ENCODE assay signal across 8 cellular contexts in genomic region chr22:37896181-37896592, GRCh38. TPM values are rescaled to one million over a fixed set of nuclear protein-coding genes. Genes with fewer than 3 reads are reported as not detected.
DNase-seq lines count a peak whose midpoint lies in the region; ATAC-seq, FAIRE-seq and TF ChIP-seq lines count a peak whose summit lies in the region.

No MANE protein-coding gene starts in this region.

- H3K4me1 Mint-ChIP-seq in activated CD8-positive, alpha-beta memory T cell treated with anti-CD3 and anti-CD28 coated beads, Interleukin-2, amount 10 ng/mL, durations not matched to agents 7 days and 5 days, result peaks cover 28% of the 10 kb centered on the region
- peaks cover 23% of the 10 kb centered on the region for H3K4me1 Mint-ChIP-seq in activated naive CD4-positive, alpha-beta T cell treated with anti-CD3 and anti-CD28 coated beads for 36 hours (ENCODE audit: low read depth)

- intact Hi-C loops in activated naive CD4-positive, alpha-beta T cell treated with anti-CD3 and anti-CD28 coated beads for 36 hours (cut with micrococcal nuclease), result loop anchor here (1.0 to 2.0 kb wide), 3 partner anchors 9 to 57 kb away; partner anchors contain the start of genes ANKRD54, C22orf23 and POLR2F

- CTCF ChIA-PET in activated CD8-positive, alpha-beta memory T cell treated with anti-CD3 and anti-CD28 coated beads, Interleukin-2, amount 10 ng/mL, durations not matched to agents 7 days and 5 days (lab: Charles Lee), result interaction anchor here (0.6 to 3.1 kb wide), 10 partner anchors 9 to 329 kb away, joined by 3 to 20 read pairs (median 6); partner anchors contain the start of genes ANKRD54 and MICALL1
- CTCF ChIA-PET in activated naive CD4-positive, alpha-beta T cell treated with anti-CD3 and anti-CD28 coated beads for 36 hours (lab: Charles Lee), result interaction anchor here (0.6 to 3.5 kb wide), 7 partner anchors 10 to 291 kb away, joined by 3 to 13 read pairs (median 4); partner anchors contain the start of gene MICALL1

- peaks cover 2% of the 10 kb centered on the region for H3K36me3 Mint-ChIP-seq in activated CD8-positive, alpha-beta memory T cell treated with anti-CD3 and anti-CD28 coated beads, Interleukin-2, amount 10 ng/mL, durations not matched to agents 7 days and 5 days
- H3K36me3 Mint-ChIP-seq in activated naive CD4-positive, alpha-beta T cell treated with anti-CD3 and anti-CD28 coated beads for 36 hours (ENCODE audit: low read depth), result peaks cover 5% of the 10 kb centered on the region

- no peaks in the 10 kb centered on the region for H3K27me3 ChIP-seq in liver (ENCODE audit: control insufficient read depth in 4 of 4, insufficient read depth in 4 of 4, low read length in 3 of 4)

- peak; percentile 99 for ATAC-seq in activated CD8-positive, alpha-beta memory T cell treated with anti-CD3 and anti-CD28 coated beads, Interleukin-2, amount 10 ng/mL, durations not matched to agents 7 days and 5 days
- ATAC-seq in HG02623 (IDR thresholded peaks at IDR 0.05; ENCODE audit: unreplicated experiment) (no peak), GM18867 (IDR thresholded peaks at IDR 0.05; ENCODE audit: unreplicated experiment) (no peak)

- H3K27ac ChIP-seq in liver (ENCODE audit: low read depth in 1 of 2, low read length in 2 of 2), result peak overlapping the region; percentile 75 to 78

- no peak overlapping the region for H3K4me3 ChIP-seq in Jurkat, Clone E6-1 (ENCODE audit: low read length)
- no peak overlapping the region for H3K4me3 ChIP-seq in liver (ENCODE audit: low read depth in 1 of 3, low read length in 3 of 3)

- H3K9me3 Mint-ChIP-seq in activated CD8-positive, alpha-beta memory T cell treated with anti-CD3 and anti-CD28 coated beads, Interleukin-2, amount 10 ng/mL, durations not matched to agents 7 days and 5 days (ENCODE audit: low read depth), result no peaks in the 10 kb centered on the region
- H3K9me3 Mint-ChIP-seq in activated naive CD4-positive, alpha-beta T cell treated with anti-CD3 and anti-CD28 coated beads for 36 hours, result no peaks in the 10 kb centered on the region

- H3K27ac Mint-ChIP-seq in activated CD8-positive, alpha-beta memory T cell treated with anti-CD3 and anti-CD28 coated beads, Interleukin-2, amount 10 ng/mL, durations not matched to agents 7 days and 5 days, result peak overlapping the region; percentile 95
- H3K27ac Mint-ChIP-seq in activated naive CD4-positive, alpha-beta T cell treated with anti-CD3 and anti-CD28 coated beads for 36 hours, result peak overlapping the region; percentile 88

- TF ChIP-seq RAD21 in liver (IDR thresholded peaks at IDR 0.05), result no peak

- peak overlapping the region; percentile 43 for H3K4me3 Mint-ChIP-seq in activated CD8-positive, alpha-beta memory T cell treated with anti-CD3 and anti-CD28 coated beads, Interleukin-2, amount 10 ng/mL, durations not matched to agents 7 days and 5 days
- no peak overlapping the region for H3K4me3 Mint-ChIP-seq in activated naive CD4-positive, alpha-beta T cell treated with anti-CD3 and anti-CD28 coated beads for 36 hours

- FAIRE-seq in urothelium cell line (lab: Jason Lieb, UNC), result peak; percentile 5

- H3K4me1 ChIP-seq in liver (ENCODE audit: control insufficient read depth in 4 of 4, insufficient read depth in 4 of 4, low read length in 3 of 4), result peaks cover 2 to 17% (median 10%) of the 10 kb centered on the region in 4 donors

- H3K36me3 ChIP-seq in liver (ENCODE audit: control insufficient read depth in 4 of 4, insufficient read depth in 3 of 4, low read depth in 1 of 4, low read length in 3 of 4), result peaks cover 0 to 4% (median 0%) of the 10 kb centered on the region in 4 donors

- no peak overlapping the region for H3K9ac ChIP-seq in liver (ENCODE audit: low read depth in 1 of 2, low read length in 2 of 2)

- H3K27me3 Mint-ChIP-seq in activated CD8-positive, alpha-beta memory T cell treated with anti-CD3 and anti-CD28 coated beads, Interleukin-2, amount 10 ng/mL, durations not matched to agents 7 days and 5 days, result no peaks in the 10 kb centered on the region
- no peaks in the 10 kb centered on the region for H3K27me3 Mint-ChIP-seq in activated naive CD4-positive, alpha-beta T cell treated with anti-CD3 and anti-CD28 coated beads for 36 hours (ENCODE audit: low read depth)

- DNase-seq in activated CD8-positive, alpha-beta memory T cell treated with anti-CD3 and anti-CD28 coated beads, Interleukin-2, amount 10 ng/mL, durations not matched to agents 7 days and 5 days, result peak; percentile 80
- DNase-seq in activated CD8-positive, alpha-beta memory T cell treated with anti-CD3 and anti-CD28 coated beads for 24 hours, result no peak
- DNase-seq in Jurkat, Clone E6-1 (ENCODE audit: low read depth, low spot score), result peak; percentile 16
- peak; percentile 79 for DNase-seq in activated naive CD4-positive, alpha-beta T cell treated with anti-CD3 and anti-CD28 coated beads for 36 hours
- DNase-seq in urothelium cell line (ENCODE audit: low spot score), result no peak

- 51% methylated on average over 5 of the region's 5 CpGs for WGBS in liver

- H3K9me3 ChIP-seq in liver (ENCODE audit: control insufficient read depth in 4 of 4, low read length in 3 of 4), result no peaks in the 10 kb centered on the region

- no peak for TF ChIP-seq CTCF in liver (IDR thresholded peaks at IDR 0.05; ENCODE audit: low read depth, low read length, missing input control)

TF ChIP-seq in liver, 16 proteins besides CTCF, POLR2A, EP300 and RAD21 (continues in another document):
- no peak for TF ChIP-seq ATF3 (IDR thresholded peaks at IDR 0.05)
- peak; percentile 49 to 63 for TF ChIP-seq RXRA (IDR thresholded peaks at IDR 0.05)
- peak; percentile 16 to 52 for TF ChIP-seq JUND (IDR thresholded peaks at IDR 0.05)
- TF ChIP-seq GABPA (IDR thresholded peaks at IDR 0.05 in 1 of 2, conservative IDR thresholded peaks at IDR 0.05 in 1 of 2), result no peak
- no peak for TF ChIP-seq YY1 (IDR thresholded peaks at IDR 0.05)
- no peak for TF ChIP-seq MAX (IDR thresholded peaks at IDR 0.05)
- TF ChIP-seq HNF4A (conservative IDR thresholded peaks at IDR 0.05), result peak in 1 of 2 donors; percentile 4
- TF ChIP-seq, protein P1, sequence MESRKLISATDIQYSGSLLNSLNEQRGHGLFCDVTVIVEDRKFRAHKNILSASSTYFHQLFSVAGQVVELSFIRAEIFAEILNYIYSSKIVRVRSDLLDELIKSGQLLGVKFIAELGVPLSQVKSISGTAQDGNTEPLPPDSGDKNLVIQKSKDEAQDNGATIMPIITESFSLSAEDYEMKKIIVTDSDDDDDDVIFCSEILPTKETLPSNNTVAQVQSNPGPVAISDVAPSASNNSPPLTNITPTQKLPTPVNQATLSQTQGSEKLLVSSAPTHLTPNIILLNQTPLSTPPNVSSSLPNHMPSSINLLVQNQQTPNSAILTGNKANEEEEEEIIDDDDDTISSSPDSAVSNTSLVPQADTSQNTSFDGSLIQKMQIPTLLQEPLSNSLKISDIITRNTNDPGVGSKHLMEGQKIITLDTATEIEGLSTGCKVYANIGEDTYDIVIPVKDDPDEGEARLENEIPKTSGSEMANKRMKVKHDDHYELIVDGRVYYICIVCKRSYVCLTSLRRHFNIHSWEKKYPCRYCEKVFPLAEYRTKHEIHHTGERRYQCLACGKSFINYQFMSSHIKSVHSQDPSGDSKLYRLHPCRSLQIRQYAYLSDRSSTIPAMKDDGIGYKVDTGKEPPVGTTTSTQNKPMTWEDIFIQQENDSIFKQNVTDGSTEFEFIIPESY (IDR thresholded peaks at IDR 0.05), result no peak

RNA-seq across cellular contexts. Expression of gene MICALL1, which starts 9.9 kb away (rescaled TPM):
- total RNA-seq in activated CD8-positive, alpha-beta memory T cell treated with anti-CD3 and anti-CD28 coated beads, Interleukin-2, amount 10 ng/mL, durations not matched to agents 7 days and 5 days, result 10 to 100 TPM; 19.7 to 23.1 TPM
- 24.9 TPM for polyA plus RNA-seq in Jurkat, Clone E6-1 (2012; ENCODE audit: insufficient read depth, insufficient read length)
- 10 to 100 TPM; 12.0 to 12.9 TPM for total RNA-seq in activated naive CD4-positive, alpha-beta T cell treated with anti-CD3 and anti-CD28 coated beads for 36 hours
- 1 to 10 TPM; 2.7 to 9.3 TPM for total RNA-seq in liver
- 1 to 10 TPM; 2.0 to 5.5 TPM for polyA plus RNA-seq in liver

RNA-seq across cellular contexts. Expression of gene EIF3L, which starts 47.0 kb away (rescaled TPM):
- total RNA-seq in activated CD8-positive, alpha-beta memory T cell treated with anti-CD3 and anti-CD28 coated beads, Interleukin-2, amount 10 ng/mL, durations not matched to agents 7 days and 5 days, result 100 to 1,000 TPM; 218 to 370 TPM
- 862 TPM for polyA plus RNA-seq in Jurkat, Clone E6-1 (2012; ENCODE audit: insufficient read depth, insufficient read length)
- 100 to 1,000 TPM; 776 to 797 TPM for total RNA-seq in activated naive CD4-positive, alpha-beta T cell treated with anti-CD3 and anti-CD28 coated beads for 36 hours
- 100 to 1,000 TPM; 103 to 217 TPM for total RNA-seq in liver
- 100 to 1,000 TPM; 104 to 117 TPM for polyA plus RNA-seq in liver

RNA-seq across cellular contexts. Expression of gene ANKRD54, which starts 52.1 kb away (rescaled TPM):
- 10 to 100 TPM; 27.2 to 31.2 TPM for total RNA-seq in activated CD8-positive, alpha-beta memory T cell treated with anti-CD3 and anti-CD28 coated beads, Interleukin-2, amount 10 ng/mL, durations not matched to agents 7 days and 5 days
- polyA plus RNA-seq in Jurkat, Clone E6-1 (2012; ENCODE audit: insufficient read depth, insufficient read length), result 29.2 TPM
- 10 to 100 TPM; 13.5 to 15.6 TPM for total RNA-seq in activated naive CD4-positive, alpha-beta T cell treated with anti-CD3 and anti-CD28 coated beads for 36 hours
- total RNA-seq in liver, result 10 to 100 TPM; 13.7 to 25.5 TPM
- 10 to 100 TPM; 10.7 to 11.3 TPM for polyA plus RNA-seq in liver

RNA-seq across cellular contexts. Expression of gene C22orf23, which starts 57.2 kb away (rescaled TPM):
- total RNA-seq in activated CD8-positive, alpha-beta memory T cell treated with anti-CD3 and anti-CD28 coated beads, Interleukin-2, amount 10 ng/mL, durations not matched to agents 7 days and 5 days, result under 1 TPM in 1 of 2 experiments, not detected in 1; 0.21 TPM
- polyA plus RNA-seq in Jurkat, Clone E6-1 (2012; ENCODE audit: insufficient read depth, insufficient read length), result 2.2 TPM
- total RNA-seq in activated naive CD4-positive, alpha-beta T cell treated with anti-CD3 and anti-CD28 coated beads for 36 hours, result not detected
- total RNA-seq in liver, result not detected
- under 1 TPM in 1 of 2 donors, not detected in 1; 0.02 TPM for polyA plus RNA-seq in liver

RNA-seq across cellular contexts. Expression of gene POLR2F, which starts 57.3 kb away (rescaled TPM):
- 10 to 100 TPM; 77.4 to 81.0 TPM for total RNA-seq in activated CD8-positive, alpha-beta memory T cell treated with anti-CD3 and anti-CD28 coated beads, Interleukin-2, amount 10 ng/mL, durations not matched to agents 7 days and 5 days
- polyA plus RNA-seq in Jurkat, Clone E6-1 (2012; ENCODE audit: insufficient read depth, insufficient read length), result 271 TPM
- 10 to 100 TPM; 70.1 to 70.6 TPM for total RNA-seq in activated naive CD4-positive, alpha-beta T cell treated with anti-CD3 and anti-CD28 coated beads for 36 hours
- 10 to 100 TPM; 21.4 to 27.9 TPM for total RNA-seq in liver
- 100 to 1,000 TPM in 1 of 2 donors, 10 to 100 TPM in 1; 84.7 to 152 TPM for polyA plus RNA-seq in liver

Comparison
In these comparisons a context has a peak if more than half of its experiments do, and no peak if none do; other contexts are left out.
1. DNase-seq: peak in activated CD8-positive, alpha-beta memory T cell treated with anti-CD3 and anti-CD28 coated beads, Interleukin-2, amount 10 ng/mL, durations not matched to agents 7 days and 5 days (single experiment), Jurkat, Clone E6-1 (single experiment) and activated naive CD4-positive, alpha-beta T cell treated with anti-CD3 and anti-CD28 coated beads for 36 hours (single experiment); none in activated CD8-positive, alpha-beta memory T cell treated with anti-CD3 and anti-CD28 coated beads for 24 hours (single experiment) and urothelium cell line (single experiment).